27 cellular contexts compared by ENCODE assay signal in genomic region chr7:14786314-14786895, GRCh38.
"Had no signal": no experiment of that assay in that cellular context is flagged by ENCODE, and none has a peak within 500 bp of the region (broad histone marks: within the 10 kb centered on the region; RNA-seq: fewer than 3 reads in every experiment).

No MANE protein-coding gene starts in this region.

- ATAC-seq: body of pancreas; effector memory CD8-positive, alpha-beta T cell; heart left ventricle; left lung; lower lobe of right lung; right lobe of liver; T-cell had no signal

- H3K4me3 ChIP-seq: body of pancreas, heart left ventricle, left lung, lower lobe of right lung, right lobe of liver, skin epidermis, stomach, thyroid gland, upper lobe of left lung had no signal

- H3K4me1 Mint-ChIP-seq: T-cell had no signal

- H3K9me3 Mint-ChIP-seq: effector memory CD8-positive, alpha-beta T cell; T-helper 2 cell treated with Interferon-gamma antibody and Interleukin-4, amounts not matched to agents 5 μg/mL and 100 μg/mL, for 36 hours had no signal

- H3K27ac Mint-ChIP-seq: activated naive CD8-positive, alpha-beta T cell; effector memory CD8-positive, alpha-beta T cell; natural killer cell treated with Interleukin-12 subunit alpha and Interleukin-12 subunit beta and Interleukin-15 and Interleukin-18, amount 100 ng/mL, for 72 hours; T-cell; T-helper 2 cell treated with Interferon-gamma antibody and Interleukin-4, amounts not matched to agents 5 μg/mL and 100 μg/mL, for 36 hours had no signal

- H3K36me3 Mint-ChIP-seq: activated naive CD8-positive, alpha-beta T cell; natural killer cell treated with Interleukin-12 subunit alpha and Interleukin-12 subunit beta and Interleukin-15 and Interleukin-18, amount 100 ng/mL, for 72 hours; T-cell had no signal

- H3K9me3 ChIP-seq: body of pancreas, left lung, lower lobe of right lung, right lobe of liver, stomach, thyroid gland, upper lobe of left lung had no signal

- H3K4me3 Mint-ChIP-seq: activated naive CD8-positive, alpha-beta T cell; effector memory CD8-positive, alpha-beta T cell; natural killer cell treated with Interleukin-12 subunit alpha and Interleukin-12 subunit beta and Interleukin-15 and Interleukin-18, amount 100 ng/mL, for 72 hours; T-cell; T-helper 2 cell treated with Interferon-gamma antibody and Interleukin-4, amounts not matched to agents 5 μg/mL and 100 μg/mL, for 36 hours had no signal

- DNase-seq: activated CD4-positive, alpha-beta T cell treated with anti-CD3 and anti-CD28 coated beads for 4 hours; activated CD4-positive, alpha-beta T cell treated with anti-CD3 and anti-CD28 coated beads, Interleukin-2, amount 50 U/mL, for 4 hours; activated CD4-positive, CD25-positive, alpha-beta regulatory T cell; activated CD8-positive, alpha-beta memory T cell treated with anti-CD3 and anti-CD28 coated beads for 24 hours; activated effector memory CD4-positive, alpha-beta T cell treated with Interleukin-2 at 50 U/mL for 16 hours; activated naive CD4-positive, alpha-beta T cell treated with Interleukin-2 at 50 U/mL for 16 hours; anterior cingulate cortex; body of pancreas; cerebellar nuclear complex; cortex of kidney; effector memory CD8-positive, alpha-beta T cell; kidney glomerular epithelial cell; lower lobe of right lung; mesendoderm; right lobe of liver; stimulated activated CD4-positive, alpha-beta T cell treated with anti-CD3 and anti-CD28 coated beads, Interleukin-12 subunit alpha, Interleukin-12 subunit beta, amount 100 ng/mL, for 4 hours; stimulated activated CD4-positive, alpha-beta T cell treated with anti-CD3 and anti-CD28 coated beads, Interleukin-4, amount 100 ng/mL, for 1 hour; stomach; T-cell; thyroid gland had no signal

- H3K27ac ChIP-seq: body of pancreas, heart left ventricle, left lung, lower lobe of right lung, right lobe of liver, skin epidermis, stomach, thyroid gland, upper lobe of left lung had no signal

- H3K36me3 ChIP-seq: heart left ventricle, left lung, lower lobe of right lung, right lobe of liver, stomach, thyroid gland, upper lobe of left lung had no signal

- H3K27me3 ChIP-seq: body of pancreas, heart left ventricle, left lung, right lobe of liver, stomach, thyroid gland, upper lobe of left lung had no signal

- H3K27me3 Mint-ChIP-seq: activated naive CD8-positive, alpha-beta T cell; effector memory CD8-positive, alpha-beta T cell; natural killer cell treated with Interleukin-12 subunit alpha and Interleukin-12 subunit beta and Interleukin-15 and Interleukin-18, amount 100 ng/mL, for 72 hours; T-cell had no signal

- H3K4me1 ChIP-seq: body of pancreas, heart left ventricle, left lung, lower lobe of right lung, right lobe of liver, stomach, thyroid gland, upper lobe of left lung had no signal
